10 cellular contexts compared by ENCODE assay signal in genomic region chr19:35404879-35405622, GRCh38. TPM values are rescaled to one million over a fixed set of nuclear protein-coding genes. Genes with fewer than 3 reads are reported as not detected.
DNase-seq lines count a peak whose midpoint lies in the region; ATAC-seq and TF ChIP-seq lines count a peak whose summit lies in the region.
"Had no signal": no experiment of that assay in that cellular context is flagged by ENCODE, and none has a peak within 500 bp of the region (broad histone marks: within the 10 kb centered on the region; RNA-seq: fewer than 3 reads in every experiment).

No MANE protein-coding gene starts in this region.

- H3K4me3 ChIP-seq in IMR-90 (ENCODE audit: insufficient read depth, low read depth, low read length) (no peak overlapping the region), fibroblast of lung (replicated peaks in 1 of 4; ENCODE audit: control extremely low read depth in 1 of 4, insufficient read depth in 1 of 4, low read depth in 3 of 4, low read length in 4 of 4) (no peak overlapping the region), right atrium auricular region (no peak overlapping the region)
- H3K4me3 ChIP-seq in CD4-positive, alpha-beta memory T cell (ENCODE audit: low read length in 2 of 2): no peak overlapping the region

- H3K23ac ChIP-seq in IMR-90 (ENCODE audit: low read depth, low read length): no peak overlapping the region

- no peak overlapping the region for H3K18ac ChIP-seq in IMR-90 (ENCODE audit: low read depth, low read length)

- H4K8ac ChIP-seq in IMR-90 (ENCODE audit: low read depth in 2 of 2, low read length in 2 of 2): no peak overlapping the region

- dilution Hi-C loops in IMR-90 (cut with HindIII; ENCODE audit: low sequenced_read_pairs, unreplicated experiment): no loop called here

- BruUV-seq in IMR-90 (replicated peaks; lab: Mats Ljungman, UMichigan): no TSS peak

- no peak overlapping the region for H2BK15ac ChIP-seq in IMR-90 (ENCODE audit: low read depth, low read length)

- H3K9ac ChIP-seq in IMR-90 (ENCODE audit: low read depth, low read length) (no peak overlapping the region), fibroblast of lung (ENCODE audit: insufficient read depth, low read length) (no peak overlapping the region)

- peak overlapping the region in 1 of 2 donors; percentile 32 for H3K4me3 Mint-ChIP-seq in stimulated activated naive CD8-positive, alpha-beta T cell treated with anti-CD3 and anti-CD28 coated beads, Interleukin-15, amount 100 ng/mL, for 72 hours
- no peak overlapping the region for H3K4me3 Mint-ChIP-seq in CD4-positive, alpha-beta memory T cell
- H3K4me3 Mint-ChIP-seq: activated naive CD8-positive, alpha-beta T cell treated with anti-CD3 and anti-CD28 coated beads, Interleukin-2, amount 10 ng/mL, durations not matched to agents 7 days and 5 days had no signal

- no peak overlapping the region for H2BK20ac ChIP-seq in IMR-90 (ENCODE audit: low read depth, low read length)

- H2AK5ac ChIP-seq in IMR-90 (ENCODE audit: low read depth, low read length): no peak overlapping the region

- no peaks in the 10 kb centered on the region for H3K4me1 ChIP-seq in IMR-90 (ENCODE audit: control insufficient read depth, insufficient read depth, low read length)
- no peaks in the 10 kb centered on the region for H3K4me1 ChIP-seq in fibroblast of lung (ENCODE audit: control insufficient read depth, extremely low read depth, insufficient read depth, low read length)
- no peaks in the 10 kb centered on the region for H3K4me1 ChIP-seq in CD4-positive, alpha-beta memory T cell (ENCODE audit: insufficient read depth, low read length)
- no peaks in the 10 kb centered on the region for H3K4me1 ChIP-seq in right atrium auricular region

- H3K4me2 ChIP-seq in IMR-90 (ENCODE audit: low read depth, low read length) (no peak overlapping the region), fibroblast of lung (ENCODE audit: extremely low read depth, insufficient read depth, low read length) (no peak overlapping the region)

- no peaks in the 10 kb centered on the region for H3K36me3 Mint-ChIP-seq in CD4-positive, alpha-beta memory T cell
- H3K36me3 Mint-ChIP-seq: activated naive CD8-positive, alpha-beta T cell treated with anti-CD3 and anti-CD28 coated beads, Interleukin-2, amount 10 ng/mL, durations not matched to agents 7 days and 5 days had no signal

- peaks cover 5% of the 10 kb centered on the region for H3K4me1 Mint-ChIP-seq in stimulated activated naive CD8-positive, alpha-beta T cell treated with anti-CD3 and anti-CD28 coated beads, Interleukin-15, amount 100 ng/mL, for 72 hours
- H3K4me1 Mint-ChIP-seq in CD4-positive, alpha-beta memory T cell: peaks cover 0 to 6% (median 1%) of the 10 kb centered on the region in 4 donors
- H3K4me1 Mint-ChIP-seq: activated naive CD8-positive, alpha-beta T cell treated with anti-CD3 and anti-CD28 coated beads, Interleukin-2, amount 10 ng/mL, durations not matched to agents 7 days and 5 days had no signal

- POLR2A ChIA-PET in IMR-90 (lab: Charles Lee; ENCODE audit: unreplicated experiment): no interaction called here
- POLR2A ChIA-PET in CD4-positive, alpha-beta memory T cell (lab: Charles Lee; ENCODE audit: partially characterized antibody): no interaction called here

- in situ Hi-C loops in IMR-90 (cut with MboI; ENCODE audit: low sequenced_read_pairs): no loop called here

- TF ChIP-seq RAD21 in IMR-90 (IDR thresholded peaks at IDR 0.05; ENCODE audit: low read length): no peak

- H3K9me3 ChIP-seq in IMR-90 (ENCODE audit: control insufficient read depth, insufficient read depth, low read length) (no peaks in the 10 kb centered on the region), fibroblast of lung (ENCODE audit: control insufficient read depth, insufficient read depth, low read depth, low read length) (no peaks in the 10 kb centered on the region), right atrium auricular region (no peaks in the 10 kb centered on the region)
- H3K9me3 ChIP-seq in CD4-positive, alpha-beta memory T cell (ENCODE audit: control insufficient read depth in 1 of 2, low read length in 2 of 2): no peaks in the 10 kb centered on the region
- H3K9me3 ChIP-seq: neutrophil had no signal

- no peaks in the 10 kb centered on the region for H3K79me1 ChIP-seq in IMR-90 (ENCODE audit: low read depth in 1 of 2, low read length in 2 of 2)

- no peak overlapping the region for H4K91ac ChIP-seq in IMR-90 (ENCODE audit: insufficient read depth, low read depth, low read length)

- no peak overlapping the region for H4K5ac ChIP-seq in IMR-90 (ENCODE audit: low read depth, low read length)

- peaks cover 15% of the 10 kb centered on the region for H3K27me3 Mint-ChIP-seq in stimulated activated naive CD8-positive, alpha-beta T cell treated with anti-CD3 and anti-CD28 coated beads, Interleukin-15, amount 100 ng/mL, for 72 hours
- no peaks in the 10 kb centered on the region for H3K27me3 Mint-ChIP-seq in CD4-positive, alpha-beta memory T cell

- H3K4ac ChIP-seq in IMR-90 (ENCODE audit: low read depth, low read length): no peak overlapping the region

- no peak overlapping the region for H2BK120ac ChIP-seq in IMR-90 (ENCODE audit: low read depth, low read length)

- 90% methylated on average over 2 of the region's 11 CpGs; no CpG with 5 or more reads in 1 of the 2 experiments for WGBS in IMR-90 (ENCODE audit: extremely low coverage in 2 of 2, insufficient read length in 1 of 2), 2 experiments

- no peak overlapping the region for H3K56ac ChIP-seq in IMR-90 (ENCODE audit: extremely low read depth, insufficient read depth, low read length)

- CTCF ChIA-PET in IMR-90 (lab: Yijun Ruan, JAX): no interaction called here
- CTCF ChIA-PET in CD4-positive, alpha-beta memory T cell (lab: Charles Lee; ENCODE audit: partially characterized antibody): no interaction called here

- no peak overlapping the region for H2AK9ac ChIP-seq in IMR-90 (replicated peaks; ENCODE audit: low read depth, low read length, poor library complexity)

- H3K36me3 ChIP-seq in IMR-90 (ENCODE audit: control insufficient read depth, insufficient read depth, low read length) (no peaks in the 10 kb centered on the region), fibroblast of lung (ENCODE audit: control insufficient read depth, insufficient read depth, low read length) (no peaks in the 10 kb centered on the region), right atrium auricular region (no peaks in the 10 kb centered on the region)
- no peaks in the 10 kb centered on the region for H3K36me3 ChIP-seq in CD4-positive, alpha-beta memory T cell (ENCODE audit: insufficient read depth, low read length)
- H3K36me3 ChIP-seq: neutrophil had no signal

- H2AFZ ChIP-seq in IMR-90 (replicated peaks; ENCODE audit: low read length, poor library complexity): no peak overlapping the region
- H2AFZ ChIP-seq in fibroblast of lung (ENCODE audit: low read length): no peak overlapping the region

- H2BK5ac ChIP-seq in IMR-90 (ENCODE audit: low read depth, low read length, poor library complexity, severe bottlenecking): no peak overlapping the region

- H3K27ac Mint-ChIP-seq in stimulated activated naive CD8-positive, alpha-beta T cell treated with anti-CD3 and anti-CD28 coated beads, Interleukin-15, amount 100 ng/mL, for 72 hours: peak overlapping the region in 1 of 2 donors; percentile 87
- H3K27ac Mint-ChIP-seq in CD4-positive, alpha-beta memory T cell: no peak overlapping the region
- H3K27ac Mint-ChIP-seq: activated naive CD8-positive, alpha-beta T cell treated with anti-CD3 and anti-CD28 coated beads, Interleukin-2, amount 10 ng/mL, durations not matched to agents 7 days and 5 days had no signal

- no peak for TF ChIP-seq POLR2A in IMR-90 (IDR thresholded peaks at IDR 0.05; ENCODE audit: low read depth, low read length)

- intact Hi-C loops in IMR-90 (cut with micrococcal nuclease): no loop called here
- intact Hi-C loops in CD4-positive, alpha-beta memory T cell (cut with micrococcal nuclease): no loop called here

- no peak overlapping the region for H3K14ac ChIP-seq in IMR-90 (replicated peaks; ENCODE audit: low read depth, low read length)

- H3K27me3 ChIP-seq in IMR-90 (ENCODE audit: control insufficient read depth, insufficient read depth, low read length) (peaks cover 2% of the 10 kb centered on the region; the same call in 1 of the 2 replicates), fibroblast of lung (ENCODE audit: control insufficient read depth, insufficient read depth, low read length) (no peaks in the 10 kb centered on the region), right atrium auricular region (no peaks in the 10 kb centered on the region)
- H3K27me3 ChIP-seq in CD4-positive, alpha-beta memory T cell (ENCODE audit: insufficient read depth, low read length): no peaks in the 10 kb centered on the region

- H4K20me1 ChIP-seq in IMR-90 (ENCODE audit: insufficient read depth, low read length) (no peaks in the 10 kb centered on the region), fibroblast of lung (ENCODE audit: control insufficient read depth, extremely low read depth, insufficient read depth, low read length) (no peaks in the 10 kb centered on the region)

- no peaks in the 10 kb centered on the region for H3K9me3 Mint-ChIP-seq in stimulated activated naive CD8-positive, alpha-beta T cell treated with anti-CD3 and anti-CD28 coated beads, Interleukin-15, amount 100 ng/mL, for 72 hours
- peaks cover 0 to 2% (median 0%) of the 10 kb centered on the region in 8 donors for H3K9me3 Mint-ChIP-seq in CD4-positive, alpha-beta memory T cell
- H3K9me3 Mint-ChIP-seq: activated naive CD8-positive, alpha-beta T cell treated with anti-CD3 and anti-CD28 coated beads, Interleukin-2, amount 10 ng/mL, durations not matched to agents 7 days and 5 days had no signal

- H3K9me1 ChIP-seq in IMR-90 (ENCODE audit: insufficient read depth, low read length): no peaks in the 10 kb centered on the region

- H3K79me2 ChIP-seq in fibroblast of lung (ENCODE audit: control insufficient read depth, insufficient read depth, low read length): no peaks in the 10 kb centered on the region

- peak; percentile 65 for ATAC-seq in GM19395 (IDR thresholded peaks at IDR 0.05; ENCODE audit: unreplicated experiment)
- ATAC-seq in IMR-90 (ENCODE audit: low read depth): peak; percentile 91
- ATAC-seq in stimulated activated naive CD8-positive, alpha-beta T cell treated with anti-CD3 and anti-CD28 coated beads, Interleukin-15, amount 100 ng/mL, for 72 hours: peak; percentile 98

- no peak for TF ChIP-seq CTCF in AG09319 (IDR thresholded peaks at IDR 0.05; ENCODE audit: low read depth, low read length)
- TF ChIP-seq CTCF in IMR-90 (conservative IDR thresholded peaks at IDR 0.05; ENCODE audit: low read depth, low read length): no peak
- TF ChIP-seq CTCF in fibroblast of lung (conservative IDR thresholded peaks at IDR 0.05 in 1 of 2, IDR thresholded peaks at IDR 0.05 in 1 of 2; ENCODE audit: low read depth in 1 of 2, low read length in 2 of 2): no peak
- no peak for TF ChIP-seq CTCF in right atrium auricular region (IDR thresholded peaks at IDR 0.05)

- DNase-seq in AG09319 (ENCODE audit: extremely low read depth, low read depth): peak; percentile 43
- DNase-seq in IMR-90: peak; percentile 92
- DNase-seq in fibroblast of lung (ENCODE audit: low read depth in 2 of 2): peak; percentile 85 to 88
- DNase-seq in stimulated activated naive CD8-positive, alpha-beta T cell treated with anti-CD3 and anti-CD28 coated beads, Interleukin-15, amount 100 ng/mL, for 72 hours: peak in 1 of 2 donors; percentile 66
- DNase-seq in foreskin melanocyte: no peak
- no peak for DNase-seq in CD4-positive, alpha-beta memory T cell
- DNase-seq in right atrium auricular region (ENCODE audit: low spot score): no peak
- DNase-seq: activated naive CD8-positive, alpha-beta T cell treated with anti-CD3 and anti-CD28 coated beads, Interleukin-2, amount 10 ng/mL, durations not matched to agents 7 days and 5 days had no signal

- H3K27ac ChIP-seq in IMR-90 (ENCODE audit: insufficient read depth, low read length): no peak overlapping the region
- H3K27ac ChIP-seq in fibroblast of lung (ENCODE audit: insufficient read depth, low read length): peak overlapping the region; percentile 46
- H3K27ac ChIP-seq in CD4-positive, alpha-beta memory T cell (ENCODE audit: low read depth, low read length): no peak overlapping the region
- H3K27ac ChIP-seq in right atrium auricular region: no peak overlapping the region
- H3K27ac ChIP-seq: neutrophil had no signal

RNA-seq across cellular contexts. Expression of gene GPR42, which starts 34.2 kb away (rescaled TPM):
- not detected in 2 replicates for total RNA-seq in IMR-90 (2012; rRNA removed)
- not detected in 2 replicates for polyA plus RNA-seq in IMR-90 (2012; rRNA removed)
- not detected in 2 replicates for polyA plus RNA-seq in IMR-90 (2012; cell fraction: cytosol; rRNA removed)
- not detected in 2 replicates for polyA plus RNA-seq in IMR-90 (2012; cell fraction: nucleus; rRNA removed; ENCODE audit: low replicate concordance)
- not detected in 2 replicates for total RNA-seq in fibroblast of lung
- not detected in 2 replicates for polyA plus RNA-seq in fibroblast of lung
- not detected in 2 replicates for polyA plus RNA-seq in fibroblast of lung (2012)
- not detected in 2 replicates for polyA minus RNA-seq in fibroblast of lung (ENCODE audit: low replicate concordance)
- not detected for total RNA-seq in CD4-positive, alpha-beta memory T cell
- polyA plus RNA-seq in CD4-positive, alpha-beta memory T cell: not detected
- not detected for total RNA-seq in right atrium auricular region
- total RNA-seq: activated naive CD8-positive, alpha-beta T cell treated with anti-CD3 and anti-CD28 coated beads, Interleukin-2, amount 10 ng/mL, durations not matched to agents 7 days and 5 days had no signal

RNA-seq across cellular contexts. Expression of gene FFAR2, which starts 43.0 kb away (rescaled TPM):
- total RNA-seq in IMR-90 (2012; rRNA removed) (not detected in 2 replicates), fibroblast of lung (not detected in 2 replicates), right atrium auricular region (under 1 TPM in 1 of 2 donors, not detected in 1; 0.20 TPM)
- polyA plus RNA-seq in IMR-90 (2012; rRNA removed) (not detected in 2 replicates), fibroblast of lung (not detected in 2 replicates)
- not detected in 2 replicates for polyA plus RNA-seq in IMR-90 (2012; cell fraction: cytosol; rRNA removed)
- not detected in 2 replicates for polyA plus RNA-seq in IMR-90 (2012; cell fraction: nucleus; rRNA removed; ENCODE audit: low replicate concordance)
- not detected in 2 replicates for polyA plus RNA-seq in fibroblast of lung (2012)
- not detected in 2 replicates for polyA minus RNA-seq in fibroblast of lung (ENCODE audit: low replicate concordance)
- total RNA-seq in CD4-positive, alpha-beta memory T cell: under 1 TPM in 1 of 2 experiments, not detected in 1; 0.15 TPM
- not detected for polyA plus RNA-seq in CD4-positive, alpha-beta memory T cell
- total RNA-seq: activated naive CD8-positive, alpha-beta T cell treated with anti-CD3 and anti-CD28 coated beads, Interleukin-2, amount 10 ng/mL, durations not matched to agents 7 days and 5 days had no signal

RNA-seq across cellular contexts. Expression of gene FFAR3, which starts 46.8 kb away (rescaled TPM):
- total RNA-seq in IMR-90 (2012; rRNA removed): not detected in 2 replicates
- not detected in 2 replicates for polyA plus RNA-seq in IMR-90 (2012; rRNA removed)
- polyA plus RNA-seq in IMR-90 (2012; cell fraction: cytosol; rRNA removed): not detected in 2 replicates
- polyA plus RNA-seq in IMR-90 (2012; cell fraction: nucleus; rRNA removed; ENCODE audit: low replicate concordance): not detected in 2 replicates
- total RNA-seq in fibroblast of lung: not detected in 2 replicates
- polyA plus RNA-seq in fibroblast of lung: not detected in 2 replicates
- polyA plus RNA-seq in fibroblast of lung (2012): not detected in 2 replicates
- polyA minus RNA-seq in fibroblast of lung (ENCODE audit: low replicate concordance): not detected in 2 replicates
- not detected for total RNA-seq in CD4-positive, alpha-beta memory T cell
- polyA plus RNA-seq in CD4-positive, alpha-beta memory T cell: not detected
- not detected for total RNA-seq in right atrium auricular region
- total RNA-seq: activated naive CD8-positive, alpha-beta T cell treated with anti-CD3 and anti-CD28 coated beads, Interleukin-2, amount 10 ng/mL, durations not matched to agents 7 days and 5 days had no signal

RNA-seq across cellular contexts. Expression of gene FFAR1, which starts 57.3 kb away (rescaled TPM):
- total RNA-seq in IMR-90 (2012; rRNA removed) (not detected in 2 replicates), fibroblast of lung (not detected in 2 replicates), right atrium auricular region (not detected)
- polyA plus RNA-seq in IMR-90 (2012; rRNA removed) (not detected in 2 replicates), fibroblast of lung (not detected in 2 replicates)
- not detected in 2 replicates for polyA plus RNA-seq in IMR-90 (2012; cell fraction: cytosol; rRNA removed)
- polyA plus RNA-seq in IMR-90 (2012; cell fraction: nucleus; rRNA removed; ENCODE audit: low replicate concordance): not detected in 2 replicates
- polyA plus RNA-seq in fibroblast of lung (2012): not detected in 2 replicates
- polyA minus RNA-seq in fibroblast of lung (ENCODE audit: low replicate concordance): not detected in 2 replicates
- total RNA-seq in CD4-positive, alpha-beta memory T cell: not detected
- polyA plus RNA-seq in CD4-positive, alpha-beta memory T cell: not detected
- total RNA-seq: activated naive CD8-positive, alpha-beta T cell treated with anti-CD3 and anti-CD28 coated beads, Interleukin-2, amount 10 ng/mL, durations not matched to agents 7 days and 5 days had no signal

Comparison
In these comparisons a context has a peak if more than half of its experiments do, and no peak if none do; other contexts are left out.
1. DNase-seq: peak in AG09319 (single experiment), IMR-90 (single experiment) and fibroblast of lung (2 of 2); none in foreskin melanocyte (single experiment), CD4-positive, alpha-beta memory T cell (0 of 5) and right atrium auricular region (single experiment).
2. Peak in every context shown above with its lines, with median percentiles within 50 percentile points of each other: ATAC-seq.